In genomic region chr1:234478481-234479309, GRCh38 we compare ENCODE assay signal across 8 cellular contexts. TPM values are rescaled to one million over a fixed set of nuclear protein-coding genes. Genes with fewer than 3 reads are reported as not detected.
DNase-seq lines count a peak whose midpoint lies in the region; ATAC-seq and TF ChIP-seq lines count a peak whose summit lies in the region.

Gene TARBP1, minus strand, starts transcription at chr1:234479179. Its CDS starts 76 bp downstream, at chr1:234479103.

- WGBS in gastroesophageal sphincter (ENCODE audit: low coverage in 1 of 2), 2 donors, result no CpG with 5 or more reads among the region's 122 CpGs

- H3K27ac ChIP-seq in SJCRH30, result peak within 1 kb of the TSS; percentile 30; the same call in 1 of the 2 replicates
- H3K27ac ChIP-seq in gastroesophageal sphincter, result peak within 1 kb of the TSS; percentile 67 to 93 (median 92)

- TF ChIP-seq CTCF in LNCaP clone FGC (IDR thresholded peaks at IDR 0.05; ENCODE audit: control insufficient read depth, extremely low read depth, insufficient read depth) (peak; percentile 58), gastroesophageal sphincter (IDR thresholded peaks at IDR 0.05) (peak in 2 of 4 experiments; percentile 16 to 38)

- no peaks in the 10 kb centered on the region for H3K36me3 ChIP-seq in SJCRH30
- H3K36me3 ChIP-seq in gastroesophageal sphincter, result no peaks in the 10 kb centered on the region

- TF ChIP-seq POLR2A in gastroesophageal sphincter (IDR thresholded peaks at IDR 0.05), result peak; percentile 41 to 48

- DNase-seq in GDM1 (lab: John Stamatoyannopoulos, UW) (peak; percentile 84), H4 (ENCODE audit: low spot score) (peak; percentile 52), LNCaP clone FGC (ENCODE audit: low read depth) (no peak), SJCRH30 (peak; percentile 69 to 82), nucleus accumbens (lab: John Stamatoyannopoulos, UW) (peak in 47 of 56 donors; percentile 26 to 86 (median 67)), superior temporal gyrus (ENCODE audit: extremely low spot score) (peak; percentile 73)
- DNase-seq in activated naive CD4-positive, alpha-beta T cell (lab: John Stamatoyannopoulos, UW), result peak; percentile 40 to 73 (median 60)

- no peaks in the 10 kb centered on the region for H3K9me3 ChIP-seq in SJCRH30 (replicated peaks)
- H3K9me3 ChIP-seq in gastroesophageal sphincter, result no peaks in the 10 kb centered on the region

- no peak for TF ChIP-seq EP300 in gastroesophageal sphincter (IDR thresholded peaks at IDR 0.05)

- H3K27me3 ChIP-seq in SJCRH30 (no peaks in the 10 kb centered on the region), gastroesophageal sphincter (peaks cover 5% of the 10 kb centered on the region)

- ATAC-seq in gastroesophageal sphincter, result peak; percentile 82

- peak within 1 kb of the TSS; percentile 62 for H3K4me3 ChIP-seq in LNCaP clone FGC (ENCODE audit: low read depth, low read length)
- H3K4me3 ChIP-seq in SJCRH30, result peak within 1 kb of the TSS; percentile 78
- H3K4me3 ChIP-seq in gastroesophageal sphincter, result peak within 1 kb of the TSS; percentile 44 to 81

- H3K4me1 ChIP-seq in SJCRH30, result no peaks in the 10 kb centered on the region
- H3K4me1 ChIP-seq in gastroesophageal sphincter, result peaks cover 0 to 19% (median 0%) of the 10 kb centered on the region in 3 donors

RNA-seq across cellular contexts. Expression of gene TARBP1, which starts in this region (rescaled TPM):
- total RNA-seq in H4 (2014; rRNA removed; shearing (Covaris generic)), result 14.7 and 16.7 TPM in 2 replicates
- total RNA-seq in SJCRH30 (2014; rRNA removed; shearing (Covaris generic)), result 13.9 and 14.8 TPM in 2 replicates
- total RNA-seq in gastroesophageal sphincter, result 1 to 10 TPM; 6.7 to 9.6 (median 8.7) TPM
